9 cellular contexts compared by ENCODE assay signal in genomic region chr6:55423933-55424332, GRCh38.
"Had no signal": no experiment of that assay in that cellular context is flagged by ENCODE, and none has a peak within 500 bp of the region (broad histone marks: within the 10 kb centered on the region; RNA-seq: fewer than 3 reads in every experiment).

No MANE protein-coding gene starts in this region.

- H2AFZ ChIP-seq: GM23248 had no signal

- DNase-seq: GM23248, H7, HFFc6, Kasumi-1, KG1 had no signal

- H3K4me1 ChIP-seq: HAP-1 had no signal

- H3K4me3 Mint-ChIP-seq: HFFc6 had no signal

- H3K9me3 Mint-ChIP-seq: HFFc6 had no signal

- ATAC-seq: HCT116, K562 had no signal

- H3K9me3 ChIP-seq: HAP-1 had no signal

- H3K4me3 ChIP-seq: GM23248, HAP-1, K562 had no signal

- H3K9ac ChIP-seq: GM23248 had no signal

- H3K27ac ChIP-seq: GM23248 had no signal

- H3K36me3 ChIP-seq: HAP-1 had no signal

- FAIRE-seq: HTR-8/SVneo, K562 had no signal

- H3K27ac Mint-ChIP-seq: HFFc6 had no signal
